Comparison of ENCODE assay signal across 11 cellular contexts in genomic region chr13:30619731-30620130, GRCh38. TPM values are rescaled to one million over a fixed set of nuclear protein-coding genes. Genes with fewer than 3 reads are reported as not detected.
DNase-seq lines count a peak whose midpoint lies in the region; ATAC-seq, FAIRE-seq and TF ChIP-seq lines count a peak whose summit lies in the region.
"Had no signal": no experiment of that assay in that cellular context is flagged by ENCODE, and none has a peak within 500 bp of the region (broad histone marks: within the 10 kb centered on the region; RNA-seq: fewer than 3 reads in every experiment).

No MANE protein-coding gene starts in this region.

- H4K20me1 ChIP-seq in HCT116 (ENCODE audit: insufficient read depth) (peaks cover 13% of the 10 kb centered on the region; the same call in 1 of the 2 replicates), K562 (replicated peaks; ENCODE audit: control insufficient read depth, insufficient read depth, low read length) (no peaks in the 10 kb centered on the region; the same call in 1 of the 2 replicates)

- H3K27me3 ChIP-seq in HCT116 (ENCODE audit: insufficient read depth, low read length) (no peaks in the 10 kb centered on the region), K562 (ENCODE audit: control insufficient read depth in 2 of 2, insufficient read depth in 2 of 2, low read length in 2 of 2) (no peaks in the 10 kb centered on the region)

- TF ChIP-seq EP300 in K562 (IDR thresholded peaks at IDR 0.05; ENCODE audit: low read length), result no peak

- TF ChIP-seq CTCF in HCT116 (IDR thresholded peaks at IDR 0.05 in 2 of 3, conservative IDR thresholded peaks at IDR 0.05 in 1 of 3; ENCODE audit: borderline replicate concordance in 1 of 3, insufficient read depth in 1 of 3, low read depth in 2 of 3, low read length in 2 of 3), result no peak
- TF ChIP-seq CTCF in K562 (IDR thresholded peaks at IDR 0.05 in 2 of 3, conservative IDR thresholded peaks at IDR 0.05 in 1 of 3; ENCODE audit: insufficient read depth in 2 of 3, low read depth in 1 of 3, low read length in 3 of 3), result no peak
- TF ChIP-seq CTCF in D721Med (IDR thresholded peaks at IDR 0.05; ENCODE audit: insufficient read depth, missing control alignments), result no peak

- CTCF ChIA-PET in HCT116 (lab: Charles Lee) (no interaction called here), K562 (lab: Yijun Ruan, JAX; ENCODE audit: low intra/inter-chr PET ratio) (no interaction called here)

- H3K36me3 ChIP-seq in HCT116 (ENCODE audit: control insufficient read depth in 1 of 2, insufficient read depth in 2 of 2, low read length in 2 of 2) (peaks cover 23% of the 10 kb centered on the region in 2 experiments), K562 (ENCODE audit: control insufficient read depth, insufficient read depth, low read length) (peaks cover 34% of the 10 kb centered on the region), mesodermal cell (ENCODE audit: control insufficient read depth, insufficient read depth, low read length) (peaks cover 24% of the 10 kb centered on the region)

- TF ChIP-seq RAD21 in HCT116 (IDR thresholded peaks at IDR 0.05; ENCODE audit: low read depth), result no peak
- TF ChIP-seq RAD21 in K562 (CRISPR knock-in tag; conservative IDR thresholded peaks at IDR 0.05 in 1 of 2, IDR thresholded peaks at IDR 0.05 in 1 of 2), result no peak

- H3K9me3 ChIP-seq in HCT116 (ENCODE audit: control insufficient read depth in 1 of 2, insufficient read depth in 1 of 2, low read depth in 1 of 2, low read length in 2 of 2), result no peaks in the 10 kb centered on the region
- no peaks in the 10 kb centered on the region for H3K9me3 ChIP-seq in K562 (replicated peaks; ENCODE audit: control insufficient read depth, insufficient read depth, low read depth, low read length)
- H3K9me3 ChIP-seq in mesodermal cell (ENCODE audit: control insufficient read depth, low read length), result no peaks in the 10 kb centered on the region

- in situ Hi-C loops in K562 (cut with MboI), result no loop called here

- no peak overlapping the region for H3K4me3 ChIP-seq in HCT116 (replicated peaks in 1 of 2; ENCODE audit: low read depth in 1 of 2, low read length in 2 of 2)
- H3K4me3 ChIP-seq in K562, result peak overlapping the region; percentile 61
- H3K4me3 ChIP-seq in mesodermal cell (ENCODE audit: extremely low read depth, insufficient read depth, low read length, poor library complexity, severe bottlenecking), result peak overlapping the region; percentile 89

- intact Hi-C loops in HCT116 (cut with micrococcal nuclease), result loop anchor here (5.0 to 10.0 kb wide), 3 partner anchors 123 to 425 kb away; no protein-coding TSS in a partner anchor
- intact Hi-C loops in K562 (cut with micrococcal nuclease), result loop anchor here (5.0 kb wide), 1 partner anchor 53 kb away; no protein-coding TSS in a partner anchor

- RAD21 ChIA-PET in HCT116 (lab: Charles Lee; ENCODE audit: low non-redundant PET in 1 of 2, low total read pairs in 2 of 2, uncharacterized antibody in 2 of 2, unreplicated experiment in 2 of 2), result no interaction called here

- peak; percentile 40 for FAIRE-seq in K562 (lab: Jason Lieb, UNC)
- FAIRE-seq in D721Med (lab: Jason Lieb, UNC), result no peak

- H3K79me2 ChIP-seq in HCT116 (ENCODE audit: insufficient read depth, low read length), result peaks cover 92% of the 10 kb centered on the region
- H3K79me2 ChIP-seq in K562 (ENCODE audit: control insufficient read depth, insufficient read depth, low read length), result peaks cover 91% of the 10 kb centered on the region

- H2AFZ ChIP-seq in HCT116 (ENCODE audit: low read depth, low read length, poor library complexity, severe bottlenecking) (no peak overlapping the region), K562 (ENCODE audit: low read depth, low read length) (no peak overlapping the region)

- peak; percentile 27 to 41 for DNase-seq in AML-193 (lab: John Stamatoyannopoulos, UW)
- no peak for DNase-seq in HCT116 (ENCODE audit: low read depth, low spot score)
- DNase-seq in K562 (ENCODE audit: extremely low read depth in 1 of 4, low spot score in 3 of 4), result peak in 2 of 4 experiments; percentile 6 to 42
- DNase-seq in DMS53 (lab: John Stamatoyannopoulos, UW), result no peak
- DNase-seq in D721Med (ENCODE audit: insufficient read length, low spot score), result no peak
- DNase-seq: activated naive CD8-positive, alpha-beta T cell treated with anti-CD3 and anti-CD28 coated beads, Interleukin-2, amount 50 U/mL, for 24 hours; GF-D8; SHP77 treated with DMSO at 0.1 percent for 48 hours had no signal

- peaks cover 8 to 24% of the 10 kb centered on the region in 2 experiments; a peak in 3 of 4 replicates for H3K4me1 ChIP-seq in HCT116 (ENCODE audit: control insufficient read depth in 1 of 2, insufficient read depth in 2 of 2, low read length in 2 of 2)
- H3K4me1 ChIP-seq in K562 (replicated peaks in 1 of 2; ENCODE audit: control insufficient read depth in 2 of 2, insufficient read depth in 2 of 2, low read length in 2 of 2), result peaks cover 3 to 5% of the 10 kb centered on the region in 2 experiments; a peak in 3 of 5 replicates
- peaks cover 7% of the 10 kb centered on the region for H3K4me1 ChIP-seq in mesodermal cell (ENCODE audit: control insufficient read depth, insufficient read depth, low read length, poor library complexity, severe bottlenecking)

- WGBS in K562 (ENCODE audit: insufficient coverage, low coverage, missing lambda C conversion rate), result 27% methylated on average over 3 of the region's 5 CpGs
- 100% methylated on average over 1 to 2 of the region's 5 CpGs for WGBS in mesodermal cell (ENCODE audit: insufficient coverage in 2 of 2), 2 experiments

- POLR2A ChIA-PET in HCT116 (lab: Charles Lee), result no interaction called here
- POLR2A ChIA-PET in K562 (lab: Yijun Ruan, JAX), result interaction anchor here (0.6 kb wide), 1 partner anchor 241 kb away, joined by 3 read pairs; no protein-coding TSS in a partner anchor

- no peaks in the 10 kb centered on the region for H3K9me1 ChIP-seq in K562 (ENCODE audit: control insufficient read depth, insufficient read depth, low read length)

- no TSS peak for BruUV-seq in HCT116 (replicated peaks; lab: Mats Ljungman, UMichigan)
- BruUV-seq in K562 (replicated peaks; lab: Mats Ljungman, UMichigan), result no TSS peak

- TF ChIP-seq POLR2A in HCT116 (IDR thresholded peaks at IDR 0.05; ENCODE audit: borderline replicate concordance, extremely low read depth, insufficient read depth, insufficient read length), result no peak
- no peak for TF ChIP-seq POLR2A in K562 (conservative IDR thresholded peaks at IDR 0.05)

- H3K9ac ChIP-seq in HCT116 (ENCODE audit: low read length) (0 out of 2 replicates have a peak overlapping the region, but pooled peaks have one; percentile 22), K562 (ENCODE audit: insufficient read depth in 1 of 2, low read depth in 2 of 2, low read length in 2 of 2) (peak overlapping the region in 1 of 2 experiments; percentile 79; a peak in 2 of 4 replicates)

- H3K4me2 ChIP-seq in HCT116 (ENCODE audit: low read length), result peak overlapping the region; percentile 91
- peak overlapping the region; percentile 92 for H3K4me2 ChIP-seq in K562 (ENCODE audit: insufficient read depth, low read length)

- no peaks in the 10 kb centered on the region for H3K9me2 ChIP-seq in HCT116 (ENCODE audit: insufficient read depth)

- H3K27ac ChIP-seq in HCT116 (ENCODE audit: low read depth, low read length), result no peak overlapping the region
- peak overlapping the region; percentile 46; the same call in 2 of the 3 replicates for H3K27ac ChIP-seq in K562 (ENCODE audit: extremely low read depth, low read depth, low read length)
- H3K27ac ChIP-seq in mesodermal cell (ENCODE audit: low read depth, low read length, severe bottlenecking), result no peak overlapping the region

- ATAC-seq in HCT116 (no peak), K562 (no peak), GM18873 (IDR thresholded peaks at IDR 0.05; ENCODE audit: low FRiP score, unreplicated experiment) (no peak), HG03045 (IDR thresholded peaks at IDR 0.05; ENCODE audit: unreplicated experiment) (no peak)
- ATAC-seq: activated naive CD8-positive, alpha-beta T cell treated with anti-CD3 and anti-CD28 coated beads, Interleukin-2, amount 50 U/mL, for 24 hours had no signal

TF ChIP-seq in HCT116, 20 proteins besides CTCF, POLR2A, EP300 and RAD21:
- TF ChIP-seq CEBPB (IDR thresholded peaks at IDR 0.05; ENCODE audit: low read depth), result no peak

TF ChIP-seq in K562, 482 proteins besides CTCF, POLR2A, EP300 and RAD21 (continues in another document):
- TF ChIP-seq NR2C1 (IDR thresholded peaks at IDR 0.05), result peak; percentile 85
- TF ChIP-seq NR2C1 (tag; IDR thresholded peaks at IDR 0.05), result peak; percentile 81
- no peak for TF ChIP-seq SRSF1 (IDR thresholded peaks at IDR 0.05; ENCODE audit: low read depth, low read length)
- no peak for TF ChIP-seq KLF10 (CRISPR knock-in tag; IDR thresholded peaks at IDR 0.05)

RNA-seq across cellular contexts. Expression of gene USPL1, which starts 2.0 kb away (rescaled TPM):
- total RNA-seq in HCT116 (2021; ENCODE audit: unreplicated experiment) (19.7 TPM), K562 (2014; rRNA removed) (7.2 and 8.8 TPM in 2 replicates), K562 (2014; rRNA removed; fragmentation: Illumina TruSeq; extraction: Trizol) (15.4 TPM in 2 replicates), K562 (2015; rRNA removed; fragmentation: Illumina TruSeq; extraction: Trizol) (12.0 and 12.9 TPM in 2 replicates), K562 (2021) (10.1 and 10.2 TPM in 2 replicates)
- 4.9 and 8.1 TPM in 2 replicates for polyA plus RNA-seq in HCT116 (2012)
- 16.5 and 32.0 TPM in 2 replicates for total RNA-seq in K562 (2011; cell fraction: chromatin; rRNA removed; ENCODE audit: low replicate concordance)
- 7.8 and 10.3 TPM in 2 replicates for total RNA-seq in K562 (2011; cell fraction: nucleolus; rRNA removed)
- total RNA-seq in K562 (2011; cell fraction: nucleoplasm; rRNA removed), result 13.6 and 16.8 TPM in 2 replicates
- polyA plus RNA-seq in K562 (2011; rRNA removed) (15.2 and 18.0 TPM in 2 replicates), K562 (2014; fragmentation: Illumina TruSeq; extraction: Trizol) (14.5 and 16.9 TPM in 2 replicates), K562 (2014; fragmentation: Nextera tagmentation; extraction: Ambion mirVana) (10 to 100 TPM in 1 of 2 experiments, 1 to 10 TPM in 1; 5.5 to 12.0 TPM), K562 (2014; rRNA removed) (12.0 and 12.4 TPM in 2 replicates)
- 4.0 and 6.8 TPM in 2 replicates for polyA plus RNA-seq in K562 (2011; cell fraction: cytosol; rRNA removed)
- 18.2 and 21.1 TPM in 2 replicates for polyA plus RNA-seq in K562 (2011; cell fraction: nucleus; rRNA removed)
- 6.7 and 7.6 TPM in 2 replicates for polyA plus RNA-seq in K562 (2012)
- polyA minus RNA-seq in K562 (2011; rRNA and poly(A)+ RNA removed), result 16.7 and 22.3 TPM in 2 replicates
- polyA minus RNA-seq in K562 (2011; cell fraction: cytosol; rRNA and poly(A)+ RNA removed), result 5.5 and 6.8 TPM in 2 replicates
- polyA minus RNA-seq in K562 (2011; cell fraction: nucleus; rRNA and poly(A)+ RNA removed), result 10.5 and 18.7 TPM in 2 replicates
- 23.0 TPM for polyA plus RNA-seq in mesodermal cell (2013, experiment 1 of 2)
- polyA plus RNA-seq in mesodermal cell (2013, experiment 2 of 2), result 24.5 TPM

Comparison
In these comparisons a context has a peak if more than half of its experiments do, and no peak if none do; other contexts are left out.
1. DNase-seq: peak in AML-193 (2 of 2); none in HCT116 (single experiment), DMS53 (single experiment) and D721Med (single experiment).
2. H3K4me3 ChIP-seq: peak in K562 (single experiment) and mesodermal cell (single experiment); none in HCT116 (0 of 2).